In genomic region chr6:161922631-161923119, GRCh38 we compare ENCODE assay signal across 8 cellular contexts.
DNase-seq lines count a peak whose midpoint lies in the region; TF ChIP-seq lines count a peak whose summit lies in the region.

No MANE protein-coding gene starts in this region.

- H3K4me1 Mint-ChIP-seq in endothelial cell (ENCODE audit: unreplicated experiment) (no peaks in the 10 kb centered on the region), neural crest cell (no peaks in the 10 kb centered on the region)

- no peaks in the 10 kb centered on the region for H3K36me3 ChIP-seq in OCI-LY7 (ENCODE audit: insufficient read depth, low read length)

- no peaks in the 10 kb centered on the region for H3K9me3 ChIP-seq in OCI-LY7 (ENCODE audit: low read length)

- H3K4me1 ChIP-seq in OCI-LY7 (ENCODE audit: insufficient read depth, low read length, poor library complexity, severe bottlenecking), result no peaks in the 10 kb centered on the region

- no peaks in the 10 kb centered on the region for H3K79me2 ChIP-seq in OCI-LY7 (ENCODE audit: insufficient read depth, low read depth, low read length)

- no peak overlapping the region for H3K27ac ChIP-seq in OCI-LY7 (ENCODE audit: low read depth, low read length, poor library complexity, severe bottlenecking)

- H3K36me3 Mint-ChIP-seq in endothelial cell (ENCODE audit: low read depth, unreplicated experiment) (no peaks in the 10 kb centered on the region), neural crest cell (ENCODE audit: low read depth) (no peaks in the 10 kb centered on the region)

- no peaks in the 10 kb centered on the region for H4K20me1 ChIP-seq in OCI-LY7 (ENCODE audit: insufficient read depth, low read length)

- no peak overlapping the region for H3K4me3 Mint-ChIP-seq in endothelial cell (ENCODE audit: unreplicated experiment)
- H3K4me3 Mint-ChIP-seq in neural crest cell, result no peak overlapping the region

- no peak overlapping the region for H2AFZ ChIP-seq in OCI-LY7 (ENCODE audit: low read length)

- no peak overlapping the region for H3K4me2 ChIP-seq in OCI-LY7 (ENCODE audit: low read length)

- POLR2A ChIA-PET in OCI-LY7 (lab: Charles Lee), result interaction anchor here (0.5 kb wide), 1 partner anchor 9 kb away, joined by 3 read pairs; no protein-coding TSS in a partner anchor

- H3K27me3 Mint-ChIP-seq in endothelial cell (ENCODE audit: unreplicated experiment), result peaks cover 2% of the 10 kb centered on the region
- no peaks in the 10 kb centered on the region for H3K27me3 Mint-ChIP-seq in neural crest cell (ENCODE audit: low read depth)

- H3K4me3 ChIP-seq in HFF-Myc (replicated peaks; ENCODE audit: low read depth, low read length) (no peak overlapping the region), OCI-LY7 (ENCODE audit: low read depth, low read length, poor library complexity, severe bottlenecking) (no peak overlapping the region)

- H3K9me3 Mint-ChIP-seq in endothelial cell (ENCODE audit: unreplicated experiment) (no peaks in the 10 kb centered on the region), neural crest cell (no peaks in the 10 kb centered on the region)

- no peaks in the 10 kb centered on the region for H3K9me2 ChIP-seq in OCI-LY7 (ENCODE audit: insufficient read depth, low read length)

- intact Hi-C loops in OCI-LY7 (cut with micrococcal nuclease; ENCODE audit: unreplicated experiment), result no loop called here

- DNase-seq in DMS153 treated with DMSO at 0.1 percent for 48 hours (lab: John Stamatoyannopoulos, UW; ENCODE audit: unreplicated experiment) (peak; percentile 39), HFF-Myc (ENCODE audit: extremely low read depth, low read depth) (peak; percentile 24), OCI-LY7 (ENCODE audit: low spot score) (peak; percentile 26), endothelial cell (ENCODE audit: low spot score) (peak; percentile 59), neural crest cell (ENCODE audit: low read depth, low spot score) (peak; percentile 9), germinal center (ENCODE audit: low spot score) (no peak), NCI-H187 treated with DMSO at 0.1 percent for 48 hours (lab: John Stamatoyannopoulos, UW) (no peak)
- DNase-seq in central memory CD4-positive, alpha-beta T cell, result no peak

- no peak for TF ChIP-seq CTCF in HFF-Myc (IDR thresholded peaks at IDR 0.05; ENCODE audit: low read depth, low read length, missing control alignments)
- peak; percentile 65 for TF ChIP-seq CTCF in OCI-LY7 (conservative IDR thresholded peaks at IDR 0.05; ENCODE audit: low read length)
- TF ChIP-seq CTCF in endothelial cell (IDR thresholded peaks at IDR 0.05; ENCODE audit: unreplicated experiment), result peak; percentile 20
- peak; percentile 35 for TF ChIP-seq CTCF in neural crest cell (conservative IDR thresholded peaks at IDR 0.05)

- BruUV-seq in OCI-LY7 (replicated peaks; lab: Mats Ljungman, UMichigan), result no TSS peak

- CTCF ChIA-PET in OCI-LY7 (lab: Charles Lee; ENCODE audit: unreplicated experiment), result no interaction called here

- H3K27ac Mint-ChIP-seq in endothelial cell (ENCODE audit: unreplicated experiment) (no peak overlapping the region), neural crest cell (ENCODE audit: unreplicated experiment) (no peak overlapping the region)

Comparison
In these comparisons a context has a peak if more than half of its experiments do, and no peak if none do; other contexts are left out.
1. DNase-seq: peak in DMS153 treated with DMSO at 0.1 percent for 48 hours (single experiment), HFF-Myc (single experiment), OCI-LY7 (single experiment), endothelial cell (single experiment) and neural crest cell (single experiment); none in central memory CD4-positive, alpha-beta T cell (single experiment), germinal center (single experiment) and NCI-H187 treated with DMSO at 0.1 percent for 48 hours (single experiment).